ENCODE assay signal across 24 cellular contexts in genomic region chr10:24027107-24027506, GRCh38.
"Had no signal": no experiment of that assay in that cellular context is flagged by ENCODE, and none has a peak within 500 bp of the region (broad histone marks: within the 10 kb centered on the region; RNA-seq: fewer than 3 reads in every experiment).

No MANE protein-coding gene starts in this region.

- H3K4me1 ChIP-seq: breast epithelium, gastrocnemius medialis, left lung, prostate gland, suprapubic skin, transverse colon had no signal

- H3K27ac ChIP-seq: breast epithelium, epithelial cell of prostate, gastrocnemius medialis, left lung, prostate gland, skin epidermis, suprapubic skin, transverse colon had no signal

- ATAC-seq: activated CD4-positive, CD25-positive, alpha-beta regulatory T cell treated with anti-CD3 and anti-CD28 coated beads, Interleukin-2, amount 50 U/mL, for 24 hours; activated T-cell treated with anti-CD3 and anti-CD28 coated beads, Interleukin-2, amount 50 U/mL, for 72 hours; effector memory CD8-positive, alpha-beta T cell; gastrocnemius medialis; left lung; right cardiac atrium; stimulated activated naive CD8-positive, alpha-beta T cell treated with anti-CD3 and anti-CD28 coated beads, Interleukin-15, amount 100 ng/mL, for 72 hours had no signal

- H3K27me3 ChIP-seq: breast epithelium, gastrocnemius medialis, left lung, suprapubic skin, transverse colon had no signal

- H3K9me3 ChIP-seq: gastrocnemius medialis, left lung, prostate gland, suprapubic skin, transverse colon had no signal

- FAIRE-seq: astrocyte had no signal

- DNase-seq: activated CD4-positive, alpha-beta T cell treated with anti-CD3 and anti-CD28 coated beads, Interleukin-2, amount 50 U/mL, for 1 hour; activated CD8-positive, alpha-beta memory T cell treated with anti-CD3 and anti-CD28 coated beads for 24 hours; activated CD8-positive, alpha-beta memory T cell treated with anti-CD3 and anti-CD28 coated beads, Interleukin-2, amount 50 U/mL, for 48 hours; activated effector memory CD4-positive, alpha-beta T cell treated with anti-CD3 and anti-CD28 coated beads, Interleukin-2, amount 50 U/mL, for 16 hours; activated T-cell treated with anti-CD3 and anti-CD28 coated beads, Interleukin-2, amount 50 U/mL, for 72 hours; dermis blood vessel endothelial cell; effector memory CD8-positive, alpha-beta T cell; gastrocnemius medialis; head of caudate nucleus; kidney; left lung; naive B cell; right cardiac atrium; stimulated activated CD4-positive, alpha-beta T cell treated with anti-CD3 and anti-CD28 coated beads, Interleukin-15, amount 100 ng/mL, for 24 hours; stimulated activated CD4-positive, alpha-beta T cell treated with anti-CD3 and anti-CD28 coated beads, Interleukin-2, amount 100 ng/mL, for 48 hours; stimulated activated naive CD8-positive, alpha-beta T cell treated with anti-CD3 and anti-CD28 coated beads, Interleukin-15, amount 100 ng/mL, for 72 hours; transverse colon had no signal

- H3K4me3 ChIP-seq: breast epithelium, gastrocnemius medialis, left lung, prostate gland, skin epidermis, suprapubic skin, transverse colon had no signal

- H3K36me3 ChIP-seq: breast epithelium, gastrocnemius medialis, left lung, prostate gland, suprapubic skin, transverse colon had no signal
